ENCODE assay signal across 10 cellular contexts in the genomic region with DNA sequence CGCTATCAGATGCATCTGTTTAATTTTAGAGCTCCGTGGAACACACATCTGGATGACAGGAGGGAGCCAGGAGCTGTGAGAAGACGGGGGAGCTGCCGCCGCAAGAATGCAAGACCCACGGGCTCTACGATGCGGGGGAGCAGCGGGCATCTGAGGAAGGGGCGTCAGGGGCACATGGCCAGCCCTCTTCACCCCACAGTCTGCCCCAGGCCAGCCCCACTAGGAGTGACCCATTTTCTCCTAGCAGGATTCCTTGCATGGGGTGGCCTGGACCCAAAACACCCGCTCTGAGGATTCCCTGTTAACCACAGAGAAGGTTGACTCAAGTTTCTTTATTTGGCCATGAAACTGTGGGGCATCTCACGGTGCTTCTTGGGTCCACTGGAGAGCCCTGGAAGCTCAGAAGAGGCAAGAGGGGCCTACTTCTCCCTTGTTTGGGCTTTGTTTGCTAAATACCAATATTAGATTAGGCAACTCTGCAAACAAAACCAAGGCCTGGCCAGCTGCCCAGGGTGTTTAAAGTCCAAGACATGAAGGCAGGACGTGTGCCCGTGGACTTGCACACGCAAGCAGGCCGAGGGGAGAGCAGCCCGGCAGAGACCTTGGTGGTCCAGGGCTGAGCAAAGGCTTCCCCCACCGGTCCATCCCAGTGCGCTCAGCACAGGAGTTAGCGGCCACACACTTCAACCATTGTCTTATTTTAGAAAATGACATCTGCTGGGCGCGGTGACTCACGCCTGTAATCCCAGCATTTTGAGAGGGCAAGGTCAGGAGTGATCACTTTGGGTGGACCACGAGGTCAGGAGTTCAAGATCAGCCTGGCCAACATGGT.
DNase-seq lines count a peak whose midpoint lies in the region; ATAC-seq, FAIRE-seq and TF ChIP-seq lines count a peak whose summit lies in the region.
"Had no signal": no experiment of that assay in that cellular context is flagged by ENCODE, and none has a peak within 500 bp of the region (broad histone marks: within the 10 kb centered on the region; RNA-seq: fewer than 3 reads in every experiment).

No MANE protein-coding gene starts in this region.

- no peak for FAIRE-seq in A549 (lab: Jason Lieb, UNC)

- H3K4me2 ChIP-seq in A549 = peak overlapping the region; percentile 69

- H3K4me3 ChIP-seq in A549 (no peak overlapping the region), choroid plexus epithelial cell (ENCODE audit: low read depth, low read length) (no peak overlapping the region)

- peak; percentile 92 for TF ChIP-seq EP300 in A549 (IDR thresholded peaks at IDR 0.05)

- H3K4me1 ChIP-seq in A549 = peaks cover 57% of the 10 kb centered on the region

- TF ChIP-seq RAD21 in A549 (conservative IDR thresholded peaks at IDR 0.05 in 1 of 2, IDR thresholded peaks at IDR 0.05 in 1 of 2) = peak in 1 of 2 experiments; percentile 66; a peak in 3 of 5 replicates

- no peak for TF ChIP-seq POLR2A in A549 (IDR thresholded peaks at IDR 0.05; ENCODE audit: low read length)

- no peaks in the 10 kb centered on the region for H3K9me3 ChIP-seq in A549

- CTCF ChIA-PET in A549 (lab: Yijun Ruan, JAX) = interaction anchor here (0.6 to 1.5 kb wide), 2 partner anchors 22 to 131 kb away, joined by 3 read pairs; no protein-coding TSS in a partner anchor

- ATAC-seq in A549 (peak; percentile 85 to 87), GM18520 (IDR thresholded peaks at IDR 0.05; ENCODE audit: unreplicated experiment) (no peak), HG03565 (IDR thresholded peaks at IDR 0.05; ENCODE audit: unreplicated experiment) (no peak), HG02938 (IDR thresholded peaks at IDR 0.05; ENCODE audit: unreplicated experiment) (no peak)

- POLR2A ChIA-PET in A549 (lab: Yijun Ruan, JAX) = interaction anchor here (1.0 to 1.7 kb wide), 4 partner anchors 49 to 91 kb away, joined by 3 to 7 read pairs (median 4); partner anchors contain the start of gene DHRS3

- H3K27ac ChIP-seq in A549 = peak overlapping the region; percentile 89 to 97

- TF ChIP-seq CTCF in A549 (IDR thresholded peaks at IDR 0.05) = no peak
- no peak for TF ChIP-seq CTCF in choroid plexus epithelial cell (conservative IDR thresholded peaks at IDR 0.05; ENCODE audit: low read depth, low read length)

- WGBS in A549 (ENCODE audit: missing lambda C conversion rate) = 33% methylated on average over 21 of the region's 24 CpGs

- DNase-seq in A549 (ENCODE audit: low read depth in 1 of 2, low spot score in 1 of 2) (peak; percentile 61 to 95), LHCN-M2 (ENCODE audit: low read depth) (peak; percentile 82), choroid plexus epithelial cell (ENCODE audit: low read depth) (peak; percentile 73), mesenteric fat pad (ENCODE audit: low spot score) (peak; percentile 90), NCI-H1417 treated with DMSO at 0.1 percent for 48 hours (lab: John Stamatoyannopoulos, UW) (no peak)
- DNase-seq: activated CD4-positive, alpha-beta T cell treated with anti-CD3 and anti-CD28 coated beads for 1 hour; CD4-positive, CD25-positive, alpha-beta regulatory T cell had no signal

TF ChIP-seq in A549, 52 proteins besides CTCF, POLR2A, EP300 and RAD21:
- TF ChIP-seq JUN (IDR thresholded peaks at IDR 0.05) = peak; percentile 91 to 95
- TF ChIP-seq, protein P1, sequence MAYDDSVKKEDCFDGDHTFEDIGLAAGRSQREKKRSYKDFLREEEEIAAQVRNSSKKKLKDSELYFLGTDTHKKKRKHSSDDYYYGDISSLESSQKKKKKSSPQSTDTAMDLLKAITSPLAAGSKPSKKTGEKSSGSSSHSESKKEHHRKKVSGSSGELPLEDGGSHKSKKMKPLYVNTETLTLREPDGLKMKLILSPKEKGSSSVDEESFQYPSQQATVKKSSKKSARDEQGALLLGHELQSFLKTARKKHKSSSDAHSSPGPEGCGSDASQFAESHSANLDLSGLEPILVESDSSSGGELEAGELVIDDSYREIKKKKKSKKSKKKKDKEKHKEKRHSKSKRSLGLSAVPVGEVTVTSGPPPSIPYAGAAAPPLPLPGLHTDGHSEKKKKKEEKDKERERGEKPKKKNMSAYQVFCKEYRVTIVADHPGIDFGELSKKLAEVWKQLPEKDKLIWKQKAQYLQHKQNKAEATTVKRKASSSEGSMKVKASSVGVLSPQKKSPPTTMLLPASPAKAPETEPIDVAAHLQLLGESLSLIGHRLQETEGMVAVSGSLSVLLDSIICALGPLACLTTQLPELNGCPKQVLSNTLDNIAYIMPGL (CRISPR knock-in tag; IDR thresholded peaks at IDR 0.05; ENCODE audit: borderline replicate concordance) = no peak
- TF ChIP-seq FOSL2 (IDR thresholded peaks at IDR 0.05) = no peak
- peak; percentile 83 for TF ChIP-seq FOSL2 (CRISPR knock-in tag; IDR thresholded peaks at IDR 0.05)
- peak; percentile 93 to 98 for TF ChIP-seq CEBPB (IDR thresholded peaks at IDR 0.05)
- TF ChIP-seq ZNF302 (CRISPR knock-in tag; IDR thresholded peaks at IDR 0.05) = no peak
- peak; percentile 90 for TF ChIP-seq GATA3 (IDR thresholded peaks at IDR 0.05; ENCODE audit: borderline replicate concordance)
- no peak for TF ChIP-seq ZSCAN20 (CRISPR knock-in tag; IDR thresholded peaks at IDR 0.05)
- no peak for TF ChIP-seq NR3C1 (IDR thresholded peaks at IDR 0.05)
- TF ChIP-seq HES2 (IDR thresholded peaks at IDR 0.05) = peak; percentile 74
- TF ChIP-seq SMC3 (IDR thresholded peaks at IDR 0.05) = peak; percentile 46
- TF ChIP-seq, protein P2, sequence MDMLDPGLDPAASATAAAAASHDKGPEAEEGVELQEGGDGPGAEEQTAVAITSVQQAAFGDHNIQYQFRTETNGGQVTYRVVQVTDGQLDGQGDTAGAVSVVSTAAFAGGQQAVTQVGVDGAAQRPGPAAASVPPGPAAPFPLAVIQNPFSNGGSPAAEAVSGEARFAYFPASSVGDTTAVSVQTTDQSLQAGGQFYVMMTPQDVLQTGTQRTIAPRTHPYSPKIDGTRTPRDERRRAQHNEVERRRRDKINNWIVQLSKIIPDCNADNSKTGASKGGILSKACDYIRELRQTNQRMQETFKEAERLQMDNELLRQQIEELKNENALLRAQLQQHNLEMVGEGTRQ (IDR thresholded peaks at IDR 0.05) = no peak
- peak; percentile 80 for TF ChIP-seq JUNB (IDR thresholded peaks at IDR 0.05)
- no peak for TF ChIP-seq RFX5 (IDR thresholded peaks at IDR 0.05)
- peak; percentile 77 for TF ChIP-seq MAX (IDR thresholded peaks at IDR 0.05)
- TF ChIP-seq BCL3 (IDR thresholded peaks at IDR 0.05) = peak; percentile 90; the same call in 2 of the 3 replicates
TF ChIP-seq in A549: peak in this region for 9.

Comparison
In these comparisons a context has a peak if more than half of its experiments do, and no peak if none do; other contexts are left out.
1. ATAC-seq: peak in A549 (2 of 2); none in GM18520 (single experiment), HG03565 (single experiment) and HG02938 (single experiment).